ENCODE assay signal across 8 cellular contexts in the genomic region with DNA sequence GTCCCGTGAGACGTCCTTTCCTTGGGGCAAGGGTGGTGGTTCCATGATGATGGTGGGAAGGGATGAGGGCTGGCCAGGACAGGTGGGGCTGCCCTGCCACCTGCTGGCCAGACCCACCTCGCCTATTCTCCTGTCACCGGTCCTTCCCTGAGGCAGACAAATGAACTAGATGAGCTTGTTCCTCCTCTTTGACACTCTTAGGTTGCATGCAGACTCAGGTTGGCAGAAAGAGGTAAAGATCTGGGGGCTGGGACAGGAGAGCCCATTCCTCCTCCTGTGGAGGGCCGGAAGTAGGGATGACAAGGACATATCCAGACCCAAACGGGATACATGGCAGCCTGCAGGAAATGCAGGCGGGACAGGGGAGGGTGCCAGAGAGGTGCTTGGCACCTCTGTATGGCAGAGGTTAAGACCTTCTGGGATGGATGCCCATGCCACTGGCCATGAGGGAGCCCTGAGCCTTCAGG. TPM values are rescaled to one million over a fixed set of nuclear protein-coding genes. Genes with fewer than 3 reads are reported as not detected.
DNase-seq lines count a peak whose midpoint lies in the region; ATAC-seq, FAIRE-seq and TF ChIP-seq lines count a peak whose summit lies in the region.

No MANE protein-coding gene starts in this region.

- WGBS in heart right ventricle, 2 donors: 33 to 39% methylated on average over 7 of the region's 7 CpGs

- peak; percentile 94 for FAIRE-seq in GM18507 (lab: Jason Lieb, UNC)

- no peaks in the 10 kb centered on the region for H3K4me1 ChIP-seq in PC-9 (replicated peaks; ENCODE audit: insufficient read depth)
- H3K4me1 ChIP-seq in heart right ventricle: no peaks in the 10 kb centered on the region

- no peaks in the 10 kb centered on the region for H4K20me1 ChIP-seq in PC-9 (ENCODE audit: insufficient read depth)

- H3K79me2 ChIP-seq in PC-9 (ENCODE audit: low read depth): no peaks in the 10 kb centered on the region

- CTCF ChIA-PET in PC-9 (lab: Charles Lee): interaction anchor here (0.6 to 1.7 kb wide), 14 partner anchors 9 to 236 kb away, joined by 3 to 17 read pairs (median 3); partner anchors contain the start of gene CIB2

- H3K4me2 ChIP-seq in PC-9: no peak overlapping the region

- POLR2A ChIA-PET in PC-9 (lab: Charles Lee; ENCODE audit: unreplicated experiment): interaction anchor here (0.6 to 0.8 kb wide), 2 partner anchors 10 to 39 kb away, joined by 4 to 7 read pairs; no protein-coding TSS in a partner anchor

- intact Hi-C loops in PC-9 (cut with micrococcal nuclease; ENCODE audit: unreplicated experiment): loop anchor here (1.0 to 5.0 kb wide), 4 partner anchors 46 to 238 kb away; partner anchors contain the start of gene CIB2
- intact Hi-C loops in heart right ventricle (cut with DNase I): loop anchor here in 9 of 10 donors (1.0 to 10.0 kb wide), 7 partner anchors 47 to 85 kb away; partner anchors contain the start of gene CIB2 (in 1 of the 9)

- no TSS peak for BruUV-seq in PC-9 (replicated peaks; lab: Mats Ljungman, UMichigan)

- H3K36me3 ChIP-seq in PC-9 (ENCODE audit: low read depth) (no peaks in the 10 kb centered on the region), heart right ventricle (no peaks in the 10 kb centered on the region)

- no peaks in the 10 kb centered on the region for H3K9me2 ChIP-seq in PC-9 (ENCODE audit: insufficient read depth)

- H3K27ac ChIP-seq in PC-9 (no peak overlapping the region), heart right ventricle (no peak overlapping the region)

- H3K27me3 ChIP-seq in PC-9 (ENCODE audit: insufficient read depth, low read depth) (no peaks in the 10 kb centered on the region), heart right ventricle (no peaks in the 10 kb centered on the region)

- H2AFZ ChIP-seq in PC-9: no peak overlapping the region

- no peaks in the 10 kb centered on the region for H3K9me3 ChIP-seq in PC-9 (ENCODE audit: insufficient read depth, low read depth)
- peaks cover 0 to 14% (median 0%) of the 10 kb centered on the region in 11 donors for H3K9me3 ChIP-seq in heart right ventricle

- no peaks in the 10 kb centered on the region for H3F3A ChIP-seq in PC-9 (ENCODE audit: insufficient read depth, low read depth)

- DNase-seq in AG09309 (ENCODE audit: low read depth) (no peak), GM18507 (ENCODE audit: extremely low spot score, insufficient read length, low read depth) (peak; percentile 66), PC-9 (peak; percentile 46 to 53), heart right ventricle (peak in 1 of 2 donors; percentile 2), AG08395 (ENCODE audit: low spot score) (no peak)
- DNase-seq in activated effector memory CD4-positive, alpha-beta T cell treated with anti-CD3 and anti-CD28 coated beads, Interleukin-2, amount 50 U/mL, for 16 hours: peak; percentile 77
- DNase-seq in stimulated activated CD4-positive, alpha-beta T cell treated with anti-CD3 and anti-CD28 coated beads, Interleukin-12 subunit alpha, Interleukin-12 subunit beta, amount 100 ng/mL, for 4 hours: peak; percentile 39

- H3K4me3 ChIP-seq in AG09309 (ENCODE audit: control insufficient read depth, low read depth, low read length): no peak overlapping the region
- H3K4me3 ChIP-seq in PC-9: no peak overlapping the region
- H3K4me3 ChIP-seq in heart right ventricle: no peak overlapping the region

- ATAC-seq in heart right ventricle (peak in 5 of 8 donors; percentile 70 to 82 (median 78)), GM18868 (IDR thresholded peaks at IDR 0.05; ENCODE audit: unreplicated experiment) (no peak)

- TF ChIP-seq CTCF in AG09309 (IDR thresholded peaks at IDR 0.05; ENCODE audit: control insufficient read depth, insufficient read depth, low read depth, low read length, missing control alignments) (peak; percentile 66), PC-9 (conservative IDR thresholded peaks at IDR 0.05) (peak; percentile 81), heart right ventricle (IDR thresholded peaks at IDR 0.05) (peak; percentile 34 to 80 (median 71))

RNA-seq across cellular contexts. Expression of gene ACSBG1, which starts 38.6 kb away (rescaled TPM):
- total RNA-seq in PC-9 (2021): 0.48 and 1.2 TPM in 2 replicates
- total RNA-seq in heart right ventricle: under 1 TPM in 2 of 10 donors, not detected in 8; 0.22 to 0.30 TPM
- polyA plus RNA-seq in heart right ventricle: under 1 TPM; 0.59 to 0.65 TPM

RNA-seq across cellular contexts. Expression of gene IDH3A, which starts 46.6 kb away (rescaled TPM):
- 64.8 and 67.8 TPM in 2 replicates for total RNA-seq in PC-9 (2021)
- 100 to 1,000 TPM; 315 to 509 (median 460) TPM for total RNA-seq in heart right ventricle
- 100 to 1,000 TPM; 110 to 125 TPM for polyA plus RNA-seq in heart right ventricle

Comparison
In these comparisons a context has a peak if more than half of its experiments do, and no peak if none do; other contexts are left out.
1. DNase-seq: peak in GM18507 (single experiment), PC-9 (2 of 2), activated effector memory CD4-positive, alpha-beta T cell treated with anti-CD3 and anti-CD28 coated beads, Interleukin-2, amount 50 U/mL, for 16 hours (single experiment) and stimulated activated CD4-positive, alpha-beta T cell treated with anti-CD3 and anti-CD28 coated beads, Interleukin-12 subunit alpha, Interleukin-12 subunit beta, amount 100 ng/mL, for 4 hours (single experiment); none in AG09309 (single experiment) and AG08395 (single experiment).
2. Peak in every context shown above with its lines, with median percentiles within 50 percentile points of each other: CTCF ChIP-seq.